8 cellular contexts compared by ENCODE assay signal in genomic region chr16:55701442-55702319, GRCh38. TPM values are rescaled to one million over a fixed set of nuclear protein-coding genes. Genes with fewer than 3 reads are reported as not detected.
DNase-seq lines count a peak whose midpoint lies in the region; TF ChIP-seq lines count a peak whose summit lies in the region.

No MANE protein-coding gene starts in this region.

- no peaks in the 10 kb centered on the region for H3K4me1 ChIP-seq in ovary (ENCODE audit: insufficient read depth)

- H3K9me3 ChIP-seq in ovary: no peaks in the 10 kb centered on the region

- intact Hi-C loops in activated CD4-positive, alpha-beta T cell treated with anti-CD3 and anti-CD28 coated beads, Interleukin-2, amount 10 ng/mL, durations not matched to agents 24 days and 14 days (cut with micrococcal nuclease): no loop called here
- intact Hi-C loops in ovary (cut with DNase I): loop anchor here in 3 of 4 donors (5.0 to 10.0 kb wide), 3 partner anchors 141 to 239 kb away; no protein-coding TSS in a partner anchor

- DNase-seq in NCI-H524 (lab: John Stamatoyannopoulos, UW) (peak; percentile 38 to 67), NCI-H524 treated with DMSO at 0.1 percent for 48 hours (lab: John Stamatoyannopoulos, UW) (no peak), H7 (peak; percentile 69), NCI-H1092 (lab: John Stamatoyannopoulos, UW) (peak; percentile 21), fibroblast of mammary gland (ENCODE audit: low read depth) (peak; percentile 35), ovary (peak; percentile 30 to 56 (median 35)), putamen (ENCODE audit: low spot score) (no peak)
- peak; percentile 79 for DNase-seq in activated CD4-positive, alpha-beta T cell treated with anti-CD3 and anti-CD28 coated beads, Interleukin-2, amount 10 ng/mL, durations not matched to agents 24 days and 14 days

- peaks cover 3% of the 10 kb centered on the region for H3K4me1 Mint-ChIP-seq in activated CD4-positive, alpha-beta T cell treated with anti-CD3 and anti-CD28 coated beads, Interleukin-2, amount 10 ng/mL, durations not matched to agents 24 days and 14 days

- no peaks in the 10 kb centered on the region for H3K9me3 Mint-ChIP-seq in activated CD4-positive, alpha-beta T cell treated with anti-CD3 and anti-CD28 coated beads, Interleukin-2, amount 10 ng/mL, durations not matched to agents 24 days and 14 days

- H3K27ac ChIP-seq in ovary: no peak overlapping the region

- H3K36me3 Mint-ChIP-seq in activated CD4-positive, alpha-beta T cell treated with anti-CD3 and anti-CD28 coated beads, Interleukin-2, amount 10 ng/mL, durations not matched to agents 24 days and 14 days (ENCODE audit: low read depth): no peaks in the 10 kb centered on the region

- H3K4me3 ChIP-seq in H7 (ENCODE audit: insufficient read depth, low read depth, low read length): no peak overlapping the region
- H3K4me3 ChIP-seq in fibroblast of mammary gland (ENCODE audit: control insufficient read depth, low read depth, low read length): no peak overlapping the region
- no peak overlapping the region for H3K4me3 ChIP-seq in ovary

- no peak for TF ChIP-seq POLR2A in ovary (IDR thresholded peaks at IDR 0.05)

- H3K27ac Mint-ChIP-seq in activated CD4-positive, alpha-beta T cell treated with anti-CD3 and anti-CD28 coated beads, Interleukin-2, amount 10 ng/mL, durations not matched to agents 24 days and 14 days: no peak overlapping the region

- WGBS in ovary, 3 donors: 69 to 82% (median 70%) methylated on average over 9 of the region's 9 CpGs

- TF ChIP-seq CTCF in fibroblast of mammary gland (conservative IDR thresholded peaks at IDR 0.05; ENCODE audit: control insufficient read depth, insufficient read depth, low read depth, low read length) (peak; percentile 48), ovary (IDR thresholded peaks at IDR 0.05) (no peak)

- TF ChIP-seq EP300 in ovary (IDR thresholded peaks at IDR 0.05): no peak

- H3K36me3 ChIP-seq in H7 (replicated peaks; ENCODE audit: control insufficient read depth, insufficient read depth, low read length): no peaks in the 10 kb centered on the region
- no peaks in the 10 kb centered on the region for H3K36me3 ChIP-seq in ovary

- H3K27me3 Mint-ChIP-seq in activated CD4-positive, alpha-beta T cell treated with anti-CD3 and anti-CD28 coated beads, Interleukin-2, amount 10 ng/mL, durations not matched to agents 24 days and 14 days: peaks cover 2% of the 10 kb centered on the region

- H3K27me3 ChIP-seq in H7 (ENCODE audit: control insufficient read depth, insufficient read depth, low read length): no peaks in the 10 kb centered on the region
- H3K27me3 ChIP-seq in ovary: no peaks in the 10 kb centered on the region

- no peak overlapping the region for H3K4me3 Mint-ChIP-seq in activated CD4-positive, alpha-beta T cell treated with anti-CD3 and anti-CD28 coated beads, Interleukin-2, amount 10 ng/mL, durations not matched to agents 24 days and 14 days

RNA-seq across cellular contexts. Expression of gene SLC6A2, which starts 45.9 kb away (rescaled TPM):
- 0.18 and 0.21 TPM in 2 replicates for total RNA-seq in H7 (2014; rRNA removed; shearing (Covaris generic))
- total RNA-seq in activated CD4-positive, alpha-beta T cell treated with anti-CD3 and anti-CD28 coated beads, Interleukin-2, amount 10 ng/mL, durations not matched to agents 24 days and 14 days: not detected in 2 replicates
- under 1 TPM in 4 of 7 donors, not detected in 3; 0.08 to 0.30 (median 0.19) TPM for total RNA-seq in ovary
- under 1 TPM; 0.20 to 0.36 TPM for polyA plus RNA-seq in ovary

Comparison
In these comparisons a context has a peak if more than half of its experiments do, and no peak if none do; other contexts are left out.
1. DNase-seq: peak in NCI-H524 (2 of 2), H7 (single experiment), NCI-H1092 (single experiment), activated CD4-positive, alpha-beta T cell treated with anti-CD3 and anti-CD28 coated beads, Interleukin-2, amount 10 ng/mL, durations not matched to agents 24 days and 14 days (single experiment), fibroblast of mammary gland (single experiment) and ovary (5 of 5); none in NCI-H524 treated with DMSO at 0.1 percent for 48 hours (single experiment) and putamen (single experiment).